ENCODE assay signal across 29 cellular contexts in genomic region chr2:28373854-28374253, GRCh38.
"Had no signal": no experiment of that assay in that cellular context is flagged by ENCODE, and none has a peak within 500 bp of the region (broad histone marks: within the 10 kb centered on the region; RNA-seq: fewer than 3 reads in every experiment).

No MANE protein-coding gene starts in this region.

- H3K9me3 ChIP-seq: colonic mucosa, esophagus squamous epithelium, gastroesophageal sphincter, heart right ventricle had no signal

- H3K36me3 Mint-ChIP-seq: activated CD4-positive, alpha-beta memory T cell treated with anti-CD3 and anti-CD28 coated beads for 36 hours; activated CD8-positive, alpha-beta memory T cell treated with anti-CD3 and anti-CD28 coated beads, Interleukin-2, amount 10 ng/mL, durations not matched to agents 7 days and 5 days; activated naive CD8-positive, alpha-beta T cell; T-cell had no signal

- H3K27me3 ChIP-seq: colonic mucosa, esophagus squamous epithelium, gastroesophageal sphincter, heart right ventricle had no signal

- H3K9me3 Mint-ChIP-seq: activated CD4-positive, alpha-beta memory T cell treated with anti-CD3 and anti-CD28 coated beads for 36 hours; activated CD4-positive, alpha-beta T cell treated with anti-CD3 and anti-CD28 coated beads, Interleukin-2, amount 10 ng/mL, durations not matched to agents 24 days and 14 days; activated naive CD4-positive, alpha-beta T cell treated with anti-CD3 and anti-CD28 coated beads, Interleukin-2, amount 10 ng/mL, durations not matched to agents 7 days and 5 days; activated T-helper 1 cell treated with anti-CD3 and anti-CD28 coated beads, Interleukin-12 subunit alpha, Interleukin-12 subunit beta, Interleukin-2, Interleukin-4 antibody, amounts not matched to agents 30 ng/mL and 10 ng/mL and 1 ng/mL, durations not matched to agents 14 hours and 24 hours and 36 hours; activated T-helper 2 cell treated with anti-CD3 and anti-CD28 coated beads, Interferon-gamma antibody, Interleukin-2, Interleukin-4, amounts not matched to agents 10 μg/mL and 5 μg/mL and 100 μg/mL, durations not matched to agents 14 hours and 24 hours and 36 hours; T-cell; T-helper 1 cell treated with Interleukin-12 subunit alpha and Interleukin-12 subunit beta and Interleukin-4 antibody, amounts not matched to agents 30 μg/mL and 1 μg/mL, for 36 hours; T-helper 2 cell treated with Interferon-gamma antibody and Interleukin-4, amounts not matched to agents 5 μg/mL and 100 μg/mL, for 36 hours had no signal

- ATAC-seq: activated CD4-positive, alpha-beta T cell treated with anti-CD3 and anti-CD28 coated beads for 36 hours; activated CD8-positive, alpha-beta memory T cell treated with anti-CD3 and anti-CD28 coated beads, Interleukin-2, amount 10 ng/mL, durations not matched to agents 7 days and 5 days; activated CD8-positive, alpha-beta T cell treated with anti-CD3 and anti-CD28 coated beads, Interleukin-2, amount 10 ng/mL, durations not matched to agents 7 days and 5 days; gastroesophageal sphincter; heart right ventricle; T-cell had no signal

- H3K27me3 Mint-ChIP-seq: activated CD4-positive, alpha-beta memory T cell treated with anti-CD3 and anti-CD28 coated beads for 36 hours; activated CD4-positive, alpha-beta T cell treated with anti-CD3 and anti-CD28 coated beads for 36 hours; activated naive CD8-positive, alpha-beta T cell; T-cell had no signal

- H3K4me3 ChIP-seq: colonic mucosa, esophagus squamous epithelium, gastroesophageal sphincter, heart right ventricle had no signal

- H3K27ac ChIP-seq: colonic mucosa, epithelial cell of prostate, gastroesophageal sphincter, heart right ventricle had no signal

- H3K27ac Mint-ChIP-seq: activated CD4-positive, alpha-beta memory T cell treated with anti-CD3 and anti-CD28 coated beads for 36 hours; activated CD4-positive, alpha-beta T cell treated with anti-CD3 and anti-CD28 coated beads for 36 hours; activated CD4-positive, alpha-beta T cell treated with anti-CD3 and anti-CD28 coated beads, Interleukin-2, amount 10 ng/mL, durations not matched to agents 24 days and 14 days; activated CD8-positive, alpha-beta memory T cell treated with anti-CD3 and anti-CD28 coated beads, Interleukin-2, amount 10 ng/mL, durations not matched to agents 7 days and 5 days; activated CD8-positive, alpha-beta T cell treated with anti-CD3 and anti-CD28 coated beads, Interleukin-2, amount 10 ng/mL, durations not matched to agents 7 days and 5 days; activated naive CD4-positive, alpha-beta T cell treated with anti-CD3 and anti-CD28 coated beads, Interleukin-2, amount 10 ng/mL, durations not matched to agents 7 days and 5 days; activated naive CD8-positive, alpha-beta T cell; activated T-helper 1 cell treated with anti-CD3 and anti-CD28 coated beads, Interleukin-12 subunit alpha, Interleukin-12 subunit beta, Interleukin-2, Interleukin-4 antibody, amounts not matched to agents 30 ng/mL and 10 ng/mL and 1 ng/mL, durations not matched to agents 14 hours and 24 hours and 36 hours; activated T-helper 2 cell treated with anti-CD3 and anti-CD28 coated beads, Interferon-gamma antibody, Interleukin-2, Interleukin-4, amounts not matched to agents 10 μg/mL and 5 μg/mL and 100 μg/mL, durations not matched to agents 14 hours and 24 hours and 36 hours; T-cell; T-helper 1 cell treated with Interleukin-12 subunit alpha and Interleukin-12 subunit beta and Interleukin-4 antibody, amounts not matched to agents 30 μg/mL and 1 μg/mL, for 36 hours; T-helper 2 cell treated with Interferon-gamma antibody and Interleukin-4, amounts not matched to agents 5 μg/mL and 100 μg/mL, for 36 hours had no signal

- H3K4me1 ChIP-seq: gastroesophageal sphincter had no signal

- H3K4me3 Mint-ChIP-seq: activated CD4-positive, alpha-beta memory T cell treated with anti-CD3 and anti-CD28 coated beads for 36 hours; activated CD4-positive, alpha-beta T cell treated with anti-CD3 and anti-CD28 coated beads for 36 hours; activated CD4-positive, alpha-beta T cell treated with anti-CD3 and anti-CD28 coated beads, Interleukin-2, amount 10 ng/mL, durations not matched to agents 24 days and 14 days; activated CD8-positive, alpha-beta memory T cell treated with anti-CD3 and anti-CD28 coated beads, Interleukin-2, amount 10 ng/mL, durations not matched to agents 7 days and 5 days; activated CD8-positive, alpha-beta T cell treated with anti-CD3 and anti-CD28 coated beads, Interleukin-2, amount 10 ng/mL, durations not matched to agents 7 days and 5 days; activated naive CD4-positive, alpha-beta T cell treated with anti-CD3 and anti-CD28 coated beads, Interleukin-2, amount 10 ng/mL, durations not matched to agents 7 days and 5 days; activated naive CD8-positive, alpha-beta T cell; activated T-helper 1 cell treated with anti-CD3 and anti-CD28 coated beads, Interleukin-12 subunit alpha, Interleukin-12 subunit beta, Interleukin-2, Interleukin-4 antibody, amounts not matched to agents 30 ng/mL and 10 ng/mL and 1 ng/mL, durations not matched to agents 14 hours and 24 hours and 36 hours; T-cell; T-helper 1 cell treated with Interleukin-12 subunit alpha and Interleukin-12 subunit beta and Interleukin-4 antibody, amounts not matched to agents 30 μg/mL and 1 μg/mL, for 36 hours; T-helper 2 cell treated with Interferon-gamma antibody and Interleukin-4, amounts not matched to agents 5 μg/mL and 100 μg/mL, for 36 hours had no signal

- H3K36me3 ChIP-seq: colonic mucosa, esophagus squamous epithelium, gastroesophageal sphincter, heart right ventricle had no signal

- DNase-seq: activated CD4-positive, alpha-beta memory T cell treated with anti-CD3 and anti-CD28 coated beads for 36 hours; activated CD4-positive, alpha-beta T cell treated with anti-CD3 and anti-CD28 coated beads for 36 hours; activated CD4-positive, alpha-beta T cell treated with anti-CD3 and anti-CD28 coated beads, Interleukin-2, amount 10 ng/mL, durations not matched to agents 24 days and 14 days; activated CD4-positive, CD25-positive, alpha-beta regulatory T cell; activated CD4-positive, CD25-positive, alpha-beta regulatory T cell treated with anti-CD3 and anti-CD28 coated beads, Interleukin-2, amount 50 U/mL, for 72 hours; activated CD8-positive, alpha-beta memory T cell treated with anti-CD3 and anti-CD28 coated beads, Interleukin-2, amount 10 ng/mL, durations not matched to agents 7 days and 5 days; activated CD8-positive, alpha-beta memory T cell treated with anti-CD3 and anti-CD28 coated beads, Interleukin-2, amount 50 U/mL, for 4 hours; activated CD8-positive, alpha-beta T cell treated with anti-CD3 and anti-CD28 coated beads, Interleukin-2, amount 10 ng/mL, durations not matched to agents 7 days and 5 days; activated effector memory CD4-positive, alpha-beta T cell treated with anti-CD3 and anti-CD28 coated beads, Interleukin-2, amount 50 U/mL, for 16 hours; activated naive CD4-positive, alpha-beta T cell treated with anti-CD3 and anti-CD28 coated beads, Interleukin-2, amount 10 ng/mL, durations not matched to agents 7 days and 5 days; activated T-cell treated with anti-CD3 and anti-CD28 coated beads, Interleukin-2, amount 50 U/mL, for 1 hour; activated T-cell treated with anti-CD3 and anti-CD28 coated beads, Interleukin-2, amount 50 U/mL, for 48 hours; amniotic stem cell; anterior cingulate cortex; caudate nucleus; effector CD8-positive, alpha-beta T cell; esophagus squamous epithelium; foreskin melanocyte; heart right ventricle; T-cell; T1000 had no signal
